ENCODE assay signal across 16 cellular contexts in the genomic region with DNA sequence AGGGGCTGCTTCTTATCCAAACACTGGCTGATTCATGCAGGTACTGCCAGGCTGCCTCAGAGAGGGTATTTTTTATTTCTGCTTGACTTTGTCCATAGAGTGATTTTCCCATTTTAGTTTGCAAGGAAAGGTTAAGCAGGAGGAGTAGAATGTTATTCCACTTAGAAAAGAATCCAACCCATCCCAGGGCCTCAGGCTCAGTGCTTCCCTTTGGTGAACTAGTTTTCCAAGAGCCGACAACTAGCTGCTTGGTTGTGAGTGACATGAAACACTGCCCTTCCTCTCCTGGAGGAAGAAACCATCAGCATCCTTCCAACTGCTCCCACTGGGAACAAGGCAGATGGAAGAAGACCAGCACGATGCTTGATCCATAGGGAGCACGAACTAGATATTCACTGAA. TPM values are rescaled to one million over a fixed set of nuclear protein-coding genes. Genes with fewer than 3 reads are reported as not detected.
A peak's percentile ranks its signal among the peaks of the same experiment; 100 is the strongest.
DNase-seq lines count a peak whose midpoint lies in the region; ATAC-seq and TF ChIP-seq lines count a peak whose summit lies in the region.
"Had no signal": no experiment of that assay in that cellular context is flagged by ENCODE, and none has a peak within 500 bp of the region (broad histone marks: within the 10 kb centered on the region; RNA-seq: fewer than 3 reads in every experiment).

No MANE protein-coding gene starts in this region.

- TF ChIP-seq EP300 in upper lobe of left lung (IDR thresholded peaks at IDR 0.05) = no peak

- no peaks in the 10 kb centered on the region for H3K79me2 ChIP-seq in mammary epithelial cell (ENCODE audit: insufficient read depth, low read length)

- TF ChIP-seq POLR2A in breast epithelium (IDR thresholded peaks at IDR 0.05) (no peak), upper lobe of left lung (IDR thresholded peaks at IDR 0.05) (no peak)

- ATAC-seq in psoas muscle (no peak), upper lobe of left lung (ENCODE audit: low FRiP score in 2 of 2) (no peak), HG03342 (IDR thresholded peaks at IDR 0.05; ENCODE audit: unreplicated experiment) (no peak)

- dilution Hi-C loops in mammary epithelial cell (cut with HindIII; ENCODE audit: low sequenced_read_pairs) = no loop called here

- no peak overlapping the region for H3K9ac ChIP-seq in mammary epithelial cell (ENCODE audit: insufficient read depth, low read length)

- peaks cover 4% of the 10 kb centered on the region for H3K9me3 Mint-ChIP-seq in type B pancreatic cell
- H3K9me3 Mint-ChIP-seq: activated CD4-positive, alpha-beta memory T cell treated with anti-CD3 and anti-CD28 coated beads, Interleukin-2, amount 10 ng/mL, durations not matched to agents 7 days and 5 days; T-helper 1 cell treated with Interleukin-12 subunit alpha and Interleukin-12 subunit beta and Interleukin-4 antibody, amounts not matched to agents 30 μg/mL and 1 μg/mL, for 36 hours had no signal

- no peak for TF ChIP-seq CTCF in breast epithelium (IDR thresholded peaks at IDR 0.05)
- no peak for TF ChIP-seq CTCF in mammary epithelial cell (conservative IDR thresholded peaks at IDR 0.05 in 1 of 2, IDR thresholded peaks at IDR 0.05 in 1 of 2; ENCODE audit: extremely low read depth in 1 of 2, insufficient read depth in 1 of 2, low read depth in 1 of 2, low read length in 2 of 2)
- no peak for TF ChIP-seq CTCF in dorsolateral prefrontal cortex (IDR thresholded peaks at IDR 0.05 in 54 of 56, conservative IDR thresholded peaks at IDR 0.05 in 2 of 56; ENCODE audit: low read depth in 1 of 56, partially characterized antibody in 56 of 56)
- TF ChIP-seq CTCF in psoas muscle (IDR thresholded peaks at IDR 0.05) = no peak
- no peak for TF ChIP-seq CTCF in type B pancreatic cell (conservative IDR thresholded peaks at IDR 0.05)
- TF ChIP-seq CTCF in upper lobe of left lung (IDR thresholded peaks at IDR 0.05) = no peak

- no peaks in the 10 kb centered on the region for H4K20me1 ChIP-seq in mammary epithelial cell (ENCODE audit: insufficient read depth, low read length)

- no peaks in the 10 kb centered on the region for H3K36me3 ChIP-seq in breast epithelium
- no peaks in the 10 kb centered on the region for H3K36me3 ChIP-seq in mammary epithelial cell (ENCODE audit: insufficient read depth, low read length)
- no peaks in the 10 kb centered on the region for H3K36me3 ChIP-seq in psoas muscle (ENCODE audit: insufficient read depth in 1 of 2, low read depth in 1 of 2)
- no peaks in the 10 kb centered on the region for H3K36me3 ChIP-seq in upper lobe of left lung
- H3K36me3 ChIP-seq: right lobe of liver, transverse colon, WERI-Rb-1 had no signal

- DNase-seq in breast epithelium (ENCODE audit: low spot score in 2 of 2) (no peak), mammary epithelial cell (no peak), dorsolateral prefrontal cortex (no peak), psoas muscle (no peak), type B pancreatic cell (ENCODE audit: extremely low spot score, unreplicated experiment) (no peak), upper lobe of left lung (no peak)
- no peak for DNase-seq in stimulated activated CD4-positive, alpha-beta T cell treated with anti-CD3 and anti-CD28 coated beads, Interleukin-2, amount 100 ng/mL, for 24 hours
- DNase-seq: activated CD4-positive, alpha-beta memory T cell treated with anti-CD3 and anti-CD28 coated beads, Interleukin-2, amount 10 ng/mL, durations not matched to agents 7 days and 5 days; NCI-H187 treated with DMSO at 0.1 percent for 48 hours; NCI-H510A treated with DMSO at 0.1 percent for 48 hours; right lobe of liver; SHP77; transverse colon; WERI-Rb-1 had no signal

- BruUV-seq in mammary epithelial cell (replicated peaks; lab: Mats Ljungman, UMichigan) = no TSS peak

- H3K27ac ChIP-seq in breast epithelium (peak overlapping the region; percentile 74 to 90), mammary epithelial cell (ENCODE audit: insufficient read depth, low read depth, low read length) (no peak overlapping the region), dorsolateral prefrontal cortex (peak overlapping the region in 57 of 59 donors; percentile 11 to 97 (median 89)), psoas muscle (peak overlapping the region; percentile 79), upper lobe of left lung (no peak overlapping the region)
- H3K27ac ChIP-seq: right lobe of liver, WERI-Rb-1 had no signal

- H3K9me3 ChIP-seq in breast epithelium (no peaks in the 10 kb centered on the region), mammary epithelial cell (replicated peaks; ENCODE audit: insufficient read depth, low read length) (no peaks in the 10 kb centered on the region), psoas muscle (no peaks in the 10 kb centered on the region), upper lobe of left lung (no peaks in the 10 kb centered on the region)
- H3K9me3 ChIP-seq: right lobe of liver, transverse colon had no signal

- peaks cover 35% of the 10 kb centered on the region for H3K4me1 Mint-ChIP-seq in type B pancreatic cell (ENCODE audit: unreplicated experiment)

- CTCF ChIA-PET in mammary epithelial cell (lab: Charles Lee; ENCODE audit: low non-redundant PET) = no interaction called here

- H3K4me3 ChIP-seq in breast epithelium (no peak overlapping the region), mammary epithelial cell (replicated peaks in 1 of 3; ENCODE audit: insufficient read depth in 1 of 3, low read depth in 2 of 3, low read length in 3 of 3) (no peak overlapping the region), dorsolateral prefrontal cortex (no peak overlapping the region), psoas muscle (no peak overlapping the region), upper lobe of left lung (no peak overlapping the region)
- H3K4me3 ChIP-seq: right lobe of liver, transverse colon had no signal

- H3K27ac Mint-ChIP-seq in type B pancreatic cell = peak overlapping the region; percentile 34
- H3K27ac Mint-ChIP-seq: activated CD4-positive, alpha-beta memory T cell treated with anti-CD3 and anti-CD28 coated beads, Interleukin-2, amount 10 ng/mL, durations not matched to agents 7 days and 5 days; T-helper 1 cell treated with Interleukin-12 subunit alpha and Interleukin-12 subunit beta and Interleukin-4 antibody, amounts not matched to agents 30 μg/mL and 1 μg/mL, for 36 hours had no signal

- 74% methylated on average over 3 of the region's 3 CpGs for WGBS in mammary epithelial cell (ENCODE audit: low coverage, missing lambda C conversion rate)
- 62 to 84% (median 74%) methylated on average over 3 of the region's 3 CpGs for WGBS in psoas muscle, 3 donors
- WGBS in upper lobe of left lung, 2 donors = 92 to 94% methylated on average over 3 of the region's 3 CpGs

- no peaks in the 10 kb centered on the region for H3K27me3 ChIP-seq in breast epithelium
- no peaks in the 10 kb centered on the region for H3K27me3 ChIP-seq in mammary epithelial cell (ENCODE audit: insufficient read depth, low read length)
- H3K27me3 ChIP-seq in dorsolateral prefrontal cortex = no peaks in the 10 kb centered on the region
- no peaks in the 10 kb centered on the region for H3K27me3 ChIP-seq in psoas muscle (ENCODE audit: insufficient read depth in 3 of 3, low read length in 2 of 3)
- H3K27me3 ChIP-seq in upper lobe of left lung = no peaks in the 10 kb centered on the region
- H3K27me3 ChIP-seq: right lobe of liver, transverse colon had no signal

- H3K4me2 ChIP-seq in mammary epithelial cell (ENCODE audit: insufficient read depth, low read depth, low read length) = no peak overlapping the region

- intact Hi-C loops in breast epithelium (cut with DNase I; ENCODE audit: low total_unique reads) (no loop called here), mammary epithelial cell (cut with micrococcal nuclease) (no loop called here), dorsolateral prefrontal cortex (cut with DNase I) (no loop called here), psoas muscle (cut with DNase I) (loop anchor here (5.0 to 10.0 kb wide), 3 partner anchors 124 to 734 kb away; no protein-coding TSS in a partner anchor)

- H3K27me3 Mint-ChIP-seq in type B pancreatic cell = no peaks in the 10 kb centered on the region
- H3K27me3 Mint-ChIP-seq: activated CD4-positive, alpha-beta memory T cell treated with anti-CD3 and anti-CD28 coated beads, Interleukin-2, amount 10 ng/mL, durations not matched to agents 7 days and 5 days had no signal

- in situ Hi-C loops in mammary epithelial cell (cut with MboI; ENCODE audit: low sequenced_read_pairs in 2 of 2) = no loop called here

- H3K36me3 Mint-ChIP-seq in type B pancreatic cell = no peaks in the 10 kb centered on the region

- no peak overlapping the region for H3K4me3 Mint-ChIP-seq in type B pancreatic cell
- H3K4me3 Mint-ChIP-seq: activated CD4-positive, alpha-beta memory T cell treated with anti-CD3 and anti-CD28 coated beads, Interleukin-2, amount 10 ng/mL, durations not matched to agents 7 days and 5 days; T-helper 1 cell treated with Interleukin-12 subunit alpha and Interleukin-12 subunit beta and Interleukin-4 antibody, amounts not matched to agents 30 μg/mL and 1 μg/mL, for 36 hours had no signal

- H2AFZ ChIP-seq in mammary epithelial cell (ENCODE audit: low read depth, low read length) = no peak overlapping the region

- H3K4me1 ChIP-seq in breast epithelium = peaks cover 8 to 15% of the 10 kb centered on the region in 2 donors
- H3K4me1 ChIP-seq in mammary epithelial cell (ENCODE audit: insufficient read depth, low read length) = no peaks in the 10 kb centered on the region
- H3K4me1 ChIP-seq in psoas muscle = peaks cover 50% of the 10 kb centered on the region
- peaks cover 0 to 11% (median 2%) of the 10 kb centered on the region in 4 donors for H3K4me1 ChIP-seq in upper lobe of left lung
- H3K4me1 ChIP-seq: right lobe of liver had no signal

RNA-seq across cellular contexts. Expression of gene BCL2, which starts 58.5 kb away (rescaled TPM):
- total RNA-seq in breast epithelium = 10 to 100 TPM; 41.3 to 82.5 (median 43.6) TPM
- total RNA-seq in mammary epithelial cell = 1 to 10 TPM in 1 of 2 donors, under 1 TPM in 1; 0.83 to 1.6 TPM
- polyA plus RNA-seq in mammary epithelial cell = 0.37 TPM
- 0.67 TPM for polyA minus RNA-seq in mammary epithelial cell
- total RNA-seq in dorsolateral prefrontal cortex = 10 to 100 TPM; 15.7 to 46.8 (median 25.1) TPM
- total RNA-seq in psoas muscle = 10 to 100 TPM in 2 of 4 donors, 1 to 10 TPM in 2; 8.9 to 27.0 (median 14.5) TPM
- 1 to 10 TPM; 1.1 to 8.3 (median 4.1) TPM for polyA plus RNA-seq in psoas muscle
- 16.5 and 21.9 TPM in 2 replicates for total RNA-seq in type B pancreatic cell (ENCODE audit: low replicate concordance)
- total RNA-seq in upper lobe of left lung = 10 to 100 TPM in 4 of 6 donors, 1 to 10 TPM in 2; 5.9 to 19.9 (median 11.4) TPM

Comparison
In these comparisons a context has a peak if more than half of its experiments do, and no peak if none do; other contexts are left out.
1. H3K27ac ChIP-seq: peak in breast epithelium (2 of 2), dorsolateral prefrontal cortex (57 of 59) and psoas muscle (single experiment); none in mammary epithelial cell (single experiment) and upper lobe of left lung (0 of 4).
2. intact Hi-C loops: an anchor here in psoas muscle (5.0 to 10.0 kb wide); none called in breast epithelium, mammary epithelial cell and dorsolateral prefrontal cortex.